ENCODE assay signal across 14 cellular contexts in the genomic region with DNA sequence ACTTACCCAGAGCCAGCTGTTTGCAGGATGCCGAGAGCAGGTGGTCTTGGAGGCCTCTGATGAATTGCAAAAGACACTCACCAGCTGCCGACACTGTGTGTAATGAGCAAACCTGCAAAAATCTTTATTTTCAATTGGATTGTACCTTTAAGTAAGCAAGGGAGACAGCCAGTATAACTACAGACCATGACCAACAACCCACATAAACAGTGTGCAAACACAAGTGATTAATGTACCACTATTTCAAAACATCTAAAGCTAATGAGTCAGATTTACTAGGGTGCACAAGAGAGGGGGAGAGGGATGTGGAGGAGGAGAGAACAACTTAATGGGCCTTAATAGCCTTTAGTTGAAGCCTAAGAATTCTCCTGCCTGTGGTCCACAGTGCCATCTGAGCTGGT.
DNase-seq lines count a peak whose midpoint lies in the region; ATAC-seq, FAIRE-seq and TF ChIP-seq lines count a peak whose summit lies in the region.
"Had no signal": no experiment of that assay in that cellular context is flagged by ENCODE, and none has a peak within 500 bp of the region (broad histone marks: within the 10 kb centered on the region; RNA-seq: fewer than 3 reads in every experiment).

No MANE protein-coding gene starts in this region.

- DNase-seq in DMS 273 (lab: John Stamatoyannopoulos, UW; ENCODE audit: unreplicated experiment) (peak; percentile 93), NCI-H1417 treated with DMSO at 0.1 percent for 48 hours (lab: John Stamatoyannopoulos, UW) (peak; percentile 90), SHP77 treated with DMSO at 0.1 percent for 48 hours (lab: John Stamatoyannopoulos, UW) (peak; percentile 62), HTR-8/SVneo (ENCODE audit: insufficient read length, low spot score) (no peak), DMS114 treated with DMSO at 0.1 percent for 48 hours (lab: John Stamatoyannopoulos, UW; ENCODE audit: unreplicated experiment) (no peak)
- DNase-seq in stimulated activated naive CD8-positive, alpha-beta T cell treated with anti-CD3 and anti-CD28 coated beads, Interleukin-15, Interleukin-2, amounts not matched to agents 100 U/mL and 50 U/mL, for 24 hours = no peak
- DNase-seq: activated CD4-positive, CD25-positive, alpha-beta regulatory T cell; activated gamma-delta T cell; effector CD4-positive, alpha-beta T cell; Peyer's patch; stimulated activated CD4-positive, alpha-beta T cell treated with anti-CD3 and anti-CD28 coated beads, Interleukin-1b, Interleukin-23, amount 100 ng/mL, for 48 hours had no signal

- no peaks in the 10 kb centered on the region for H3K36me3 ChIP-seq in gastroesophageal sphincter
- H3K36me3 ChIP-seq: Peyer's patch had no signal

- WGBS in gastroesophageal sphincter (ENCODE audit: low coverage in 1 of 2), 2 donors = 48 to 56% methylated on average over 2 of the region's 2 CpGs

- H3K27me3 ChIP-seq in gastroesophageal sphincter = no peaks in the 10 kb centered on the region
- H3K27me3 ChIP-seq: Peyer's patch had no signal

- ATAC-seq in gastroesophageal sphincter = peak; percentile 48
- ATAC-seq in stimulated activated naive CD8-positive, alpha-beta T cell treated with anti-CD3 and anti-CD28 coated beads, Interleukin-15, Interleukin-2, amounts not matched to agents 100 U/mL and 50 U/mL, for 24 hours = no peak
- no peak for ATAC-seq in GM21381 (IDR thresholded peaks at IDR 0.05; ENCODE audit: unreplicated experiment)

- H3K4me3 ChIP-seq in gastroesophageal sphincter = no peak overlapping the region
- H3K4me3 ChIP-seq: Peyer's patch had no signal

- TF ChIP-seq EP300 in gastroesophageal sphincter (IDR thresholded peaks at IDR 0.05) = no peak

- TF ChIP-seq POLR2A in gastroesophageal sphincter (IDR thresholded peaks at IDR 0.05) = no peak

- TF ChIP-seq CTCF in gastroesophageal sphincter (IDR thresholded peaks at IDR 0.05) = no peak

- FAIRE-seq in HTR-8/SVneo (lab: Jason Lieb, UNC) = no peak

- peaks cover 0 to 6% (median 0%) of the 10 kb centered on the region in 3 donors for H3K4me1 ChIP-seq in gastroesophageal sphincter

- H3K27ac ChIP-seq in gastroesophageal sphincter = no peak overlapping the region
- H3K27ac ChIP-seq: KMS-11 had no signal

- peaks cover 0 to 3% (median 0%) of the 10 kb centered on the region in 3 donors for H3K9me3 ChIP-seq in gastroesophageal sphincter
- H3K9me3 ChIP-seq: Peyer's patch had no signal

Comparison
In these comparisons a context has a peak if more than half of its experiments do, and no peak if none do; other contexts are left out.
1. DNase-seq: peak in DMS 273 (single experiment), NCI-H1417 treated with DMSO at 0.1 percent for 48 hours (single experiment) and SHP77 treated with DMSO at 0.1 percent for 48 hours (single experiment); none in stimulated activated naive CD8-positive, alpha-beta T cell treated with anti-CD3 and anti-CD28 coated beads, Interleukin-15, Interleukin-2, amounts not matched to agents 100 U/mL and 50 U/mL, for 24 hours (single experiment), HTR-8/SVneo (single experiment) and DMS114 treated with DMSO at 0.1 percent for 48 hours (single experiment).